Comparison of ENCODE assay signal across 18 cellular contexts in genomic region chr10:132595021-132595420, GRCh38. TPM values are rescaled to one million over a fixed set of nuclear protein-coding genes. Genes with fewer than 3 reads are reported as not detected.
DNase-seq lines count a peak whose midpoint lies in the region; ATAC-seq and TF ChIP-seq lines count a peak whose summit lies in the region.
"Had no signal": no experiment of that assay in that cellular context is flagged by ENCODE, and none has a peak within 500 bp of the region (broad histone marks: within the 10 kb centered on the region; RNA-seq: fewer than 3 reads in every experiment).

No MANE protein-coding gene starts in this region.

- H3K4me3 Mint-ChIP-seq in activated B cell treated with CpG ODN at 0.5 μM for 24 hours: no peak overlapping the region
- H3K4me3 Mint-ChIP-seq in memory B cell: peak overlapping the region; percentile 41

- H3K27me3 Mint-ChIP-seq in activated B cell treated with CpG ODN at 0.5 μM for 24 hours: no peaks in the 10 kb centered on the region
- no peaks in the 10 kb centered on the region for H3K27me3 Mint-ChIP-seq in memory B cell
- H3K27me3 Mint-ChIP-seq: CD4-positive, alpha-beta T cell had no signal

- peaks cover 78% of the 10 kb centered on the region for H3K4me1 Mint-ChIP-seq in activated B cell treated with CpG ODN at 0.5 μM for 24 hours
- H3K4me1 Mint-ChIP-seq in memory B cell: peaks cover 54% of the 10 kb centered on the region

- CTCF ChIA-PET in activated B cell treated with CpG ODN at 0.5 μM for 24 hours (lab: Charles Lee): interaction anchor here (1.1 kb wide), 1 partner anchor 56 kb away, joined by 3 read pairs; no protein-coding TSS in a partner anchor

- H3K9ac ChIP-seq in GM23248: no peak overlapping the region

- POLR2A ChIA-PET in activated B cell treated with CpG ODN at 0.5 μM for 24 hours (lab: Charles Lee): interaction anchor here (1.0 to 2.6 kb wide), 4 partner anchors 9 to 58 kb away, joined by 3 to 16 read pairs (median 6); no protein-coding TSS in a partner anchor

- H2AFZ ChIP-seq in GM23248: no peak overlapping the region

- H3K9me3 Mint-ChIP-seq in activated B cell treated with CpG ODN at 0.5 μM for 24 hours (no peaks in the 10 kb centered on the region), memory B cell (peaks cover 2% of the 10 kb centered on the region)

- H3K27ac Mint-ChIP-seq in activated B cell treated with CpG ODN at 0.5 μM for 24 hours (peak overlapping the region; percentile 90), memory B cell (peak overlapping the region; percentile 98)
- H3K27ac Mint-ChIP-seq: CD4-positive, alpha-beta T cell had no signal

- H3K36me3 Mint-ChIP-seq in activated B cell treated with CpG ODN at 0.5 μM for 24 hours (ENCODE audit: low read depth) (peaks cover 8% of the 10 kb centered on the region), memory B cell (peaks cover 10% of the 10 kb centered on the region)

- H3K27me3 ChIP-seq in spleen (replicated peaks in 1 of 7): no peaks in the 10 kb centered on the region
- H3K27me3 ChIP-seq in GM23248 (replicated peaks; ENCODE audit: insufficient read depth): no peaks in the 10 kb centered on the region
- H3K27me3 ChIP-seq: Peyer's patch had no signal

- peak; percentile 5 for DNase-seq in activated naive CD4-positive, alpha-beta T cell treated with anti-CD3 and anti-CD28 coated beads, Interleukin-2, amount 50 U/mL, for 16 hours
- no peak for DNase-seq in activated naive CD4-positive, alpha-beta T cell treated with Interleukin-2 at 50 U/mL for 16 hours
- DNase-seq in activated B cell treated with CpG ODN at 0.5 μM for 24 hours: no peak
- DNase-seq in memory B cell (ENCODE audit: low spot score in 2 of 2): no peak
- peak; percentile 77 for DNase-seq in spleen
- DNase-seq in lower leg skin (ENCODE audit: low spot score in 2 of 2): no peak
- DNase-seq in activated gamma-delta T cell treated with Interleukin-2 at 50 U/mL for 16 hours: no peak
- DNase-seq in GM23248: no peak
- DNase-seq: 8988T; CD4-positive, alpha-beta T cell; HCEC 1CT; NCI-H1092 treated with DMSO at 0.1 percent for 48 hours; NCI-H146; NCI-H2081; NCI-H2171 treated with DMSO at 0.1 percent for 48 hours; NCI-H446; NCI-H526 treated with DMSO at 0.1 percent for 48 hours had no signal

- H3K79me2 ChIP-seq in GM23248 (ENCODE audit: insufficient read depth): peaks cover 98% of the 10 kb centered on the region

- no peak for TF ChIP-seq CTCF in activated B cell treated with CpG ODN at 0.5 μM for 24 hours (IDR thresholded peaks at IDR 0.05)
- no peak for TF ChIP-seq CTCF in spleen (IDR thresholded peaks at IDR 0.05 in 8 of 11, conservative IDR thresholded peaks at IDR 0.05 in 3 of 11)
- TF ChIP-seq CTCF in lower leg skin (IDR thresholded peaks at IDR 0.05): no peak

- H3F3A ChIP-seq in GM23248 (ENCODE audit: insufficient read depth): no peaks in the 10 kb centered on the region

- H3K9me3 ChIP-seq in spleen (peaks cover 0 to 13% (median 9%) of the 10 kb centered on the region in 8 donors), GM23248 (ENCODE audit: low read depth) (no peaks in the 10 kb centered on the region)

- peaks cover 0 to 7% (median 0%) of the 10 kb centered on the region in 6 donors for H3K36me3 ChIP-seq in spleen
- H3K36me3 ChIP-seq in GM23248 (ENCODE audit: low read depth): no peaks in the 10 kb centered on the region
- H3K36me3 ChIP-seq: Peyer's patch had no signal

- no peak overlapping the region for H3K4me3 ChIP-seq in spleen
- no peak overlapping the region for H3K4me3 ChIP-seq in lower leg skin (ENCODE audit: low read depth, poor library complexity, severe bottlenecking)
- H3K4me3 ChIP-seq in GM23248: no peak overlapping the region

- in situ Hi-C loops in GM23248 (cut with MboI): no loop called here

- ATAC-seq in activated B cell treated with CpG ODN at 0.5 μM for 24 hours (ENCODE audit: low read depth): no peak
- ATAC-seq in memory B cell (ENCODE audit: low read depth): no peak

- no peaks in the 10 kb centered on the region for H3K9me2 ChIP-seq in GM23248 (ENCODE audit: insufficient read depth)

- H3K4me1 ChIP-seq in spleen (peaks cover 18 to 85% (median 54%) of the 10 kb centered on the region in 6 donors), GM23248 (ENCODE audit: insufficient read depth) (peaks cover 10% of the 10 kb centered on the region; the same call in 1 of the 2 replicates)

- H3K27ac ChIP-seq in spleen: peak overlapping the region in 4 of 8 donors; percentile 77 to 87 (median 82)
- no peak overlapping the region for H3K27ac ChIP-seq in GM23248

- H3K4me2 ChIP-seq in GM23248 (ENCODE audit: unreplicated experiment): no peak overlapping the region

- WGBS in spleen, 5 donors: 80 to 91% (median 89%) methylated on average over 11 of the region's 11 CpGs
- WGBS in lower leg skin, 2 donors: 81 to 88% methylated on average over 11 of the region's 11 CpGs
- 78 to 79% methylated on average over 11 of the region's 11 CpGs for WGBS in GM23248 (ENCODE audit: low coverage in 1 of 2, low lambda C conversion rate in 2 of 2, missing lambda C conversion rate in 2 of 2), 2 experiments

- intact Hi-C loops in activated B cell treated with CpG ODN at 0.5 μM for 24 hours (cut with micrococcal nuclease) (no loop called here), spleen (cut with DNase I; ENCODE audit: low total_unique reads) (no loop called here), lower leg skin (cut with DNase I; ENCODE audit: low total_unique reads) (no loop called here)

- TF ChIP-seq POLR2A in spleen (IDR thresholded peaks at IDR 0.05) (no peak), lower leg skin (IDR thresholded peaks at IDR 0.05) (no peak)

- H4K20me1 ChIP-seq in GM23248 (ENCODE audit: insufficient read depth): no peaks in the 10 kb centered on the region

RNA-seq across cellular contexts. Expression of gene INPP5A, which starts 57.4 kb away (rescaled TPM):
- total RNA-seq in activated B cell treated with CpG ODN at 0.5 μM for 24 hours (20.5 and 24.9 TPM in 2 replicates), spleen (10 to 100 TPM; 24.7 to 41.3 (median 33.7) TPM), lower leg skin (10 to 100 TPM; 31.2 to 51.8 (median 41.5) TPM)
- polyA plus RNA-seq in spleen (10 to 100 TPM; 11.1 to 16.5 (median 11.7) TPM), GM23248 (2016; fragmentation: Nextera tagmentation; extraction: Ambion mirVana) (2.3 and 2.8 TPM in 2 replicates)
- total RNA-seq in GM23248 (2014; rRNA removed; shearing (Covaris generic)): 35.2 and 39.3 TPM in 2 replicates

Comparison
In these comparisons a context has a peak if more than half of its experiments do, and no peak if none do; other contexts are left out.
1. DNase-seq: peak in activated naive CD4-positive, alpha-beta T cell treated with anti-CD3 and anti-CD28 coated beads, Interleukin-2, amount 50 U/mL, for 16 hours (single experiment) and spleen (single experiment); none in activated naive CD4-positive, alpha-beta T cell treated with Interleukin-2 at 50 U/mL for 16 hours (single experiment), activated B cell treated with CpG ODN at 0.5 μM for 24 hours (single experiment), memory B cell (0 of 2), lower leg skin (0 of 2), activated gamma-delta T cell treated with Interleukin-2 at 50 U/mL for 16 hours (single experiment) and GM23248 (single experiment).